ENCODE assay signal across 8 cellular contexts in the genomic region with DNA sequence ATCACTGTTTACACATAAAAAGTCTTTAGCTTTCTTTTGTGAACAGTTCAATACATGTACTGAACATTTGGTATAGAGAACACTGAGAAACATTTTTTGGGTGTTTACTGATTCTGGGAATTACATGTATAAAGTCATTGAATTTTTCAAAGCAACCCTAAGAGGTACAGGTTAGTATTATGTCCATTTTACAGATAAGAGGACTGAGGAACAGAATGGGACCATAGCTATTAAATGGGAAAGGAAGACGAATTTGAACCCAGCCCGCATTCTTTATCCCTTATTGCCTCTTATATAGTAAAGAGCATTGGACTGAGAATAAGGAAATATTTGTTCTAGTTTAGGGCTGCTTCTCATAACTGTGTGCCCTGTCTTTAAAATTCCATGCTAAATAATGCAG. TPM values are rescaled to one million over a fixed set of nuclear protein-coding genes. Genes with fewer than 3 reads are reported as not detected.
A peak's percentile ranks its signal among the peaks of the same experiment; 100 is the strongest.
DNase-seq lines count a peak whose midpoint lies in the region; ATAC-seq and TF ChIP-seq lines count a peak whose summit lies in the region.

No MANE protein-coding gene starts in this region.

- H3K9me3 ChIP-seq in CD4-positive, alpha-beta memory T cell (ENCODE audit: control insufficient read depth in 1 of 2, low read length in 2 of 2), result no peaks in the 10 kb centered on the region
- no peaks in the 10 kb centered on the region for H3K9me3 ChIP-seq in MM.1S (replicated peaks; ENCODE audit: insufficient read depth, low read length)
- H3K9me3 ChIP-seq in duodenal mucosa (ENCODE audit: control insufficient read depth in 1 of 2, low read length in 2 of 2), result no peaks in the 10 kb centered on the region

- peaks cover 0 to 2% (median 0%) of the 10 kb centered on the region in 8 donors for H3K9me3 Mint-ChIP-seq in CD4-positive, alpha-beta memory T cell
- H3K9me3 Mint-ChIP-seq in osteocyte (ENCODE audit: unreplicated experiment), result no peaks in the 10 kb centered on the region

- no peak overlapping the region for H3K27ac ChIP-seq in CD4-positive, alpha-beta memory T cell (ENCODE audit: low read depth, low read length)
- no peak overlapping the region for H3K27ac ChIP-seq in MM.1S (ENCODE audit: low read length)
- no peak overlapping the region for H3K27ac ChIP-seq in duodenal mucosa (ENCODE audit: low read depth, low read length)

- CTCF ChIA-PET in CD4-positive, alpha-beta memory T cell (lab: Charles Lee; ENCODE audit: partially characterized antibody), result interaction anchor here (0.6 kb wide), 1 partner anchor 57 kb away, joined by 5 read pairs; no protein-coding TSS in a partner anchor

- H3K36me3 ChIP-seq in CD4-positive, alpha-beta memory T cell (ENCODE audit: insufficient read depth, low read length), result peaks cover 11% of the 10 kb centered on the region
- H3K36me3 ChIP-seq in MM.1S (replicated peaks; ENCODE audit: insufficient read depth, low read length) (peaks cover 14% of the 10 kb centered on the region; the same call in 1 of the 2 replicates), duodenal mucosa (ENCODE audit: control insufficient read depth in 1 of 2, insufficient read depth in 2 of 2, low read length in 2 of 2) (peaks cover 7 to 18% of the 10 kb centered on the region in 2 donors)

- peaks cover 29 to 52% (median 39%) of the 10 kb centered on the region in 4 donors for H3K4me1 Mint-ChIP-seq in CD4-positive, alpha-beta memory T cell
- peaks cover 31% of the 10 kb centered on the region for H3K4me1 Mint-ChIP-seq in osteocyte (ENCODE audit: unreplicated experiment)

- H3K4me3 Mint-ChIP-seq in CD4-positive, alpha-beta memory T cell, result peak overlapping the region; percentile 61 to 98 (median 94)
- H3K4me3 Mint-ChIP-seq in osteocyte (ENCODE audit: unreplicated experiment), result peak overlapping the region; percentile 91

- H3K79me2 ChIP-seq in MM.1S (ENCODE audit: low read length), result peaks cover 41% of the 10 kb centered on the region

- H3F3A ChIP-seq in MM.1S (ENCODE audit: insufficient read depth, low read length), result no peaks in the 10 kb centered on the region

- no peak overlapping the region for H3K4me3 ChIP-seq in CD4-positive, alpha-beta memory T cell (ENCODE audit: low read length in 2 of 2)
- peak overlapping the region; percentile 69 for H3K4me3 ChIP-seq in MM.1S (ENCODE audit: low read length)
- peak overlapping the region; percentile 20 to 74 for H3K4me3 ChIP-seq in duodenal mucosa (ENCODE audit: low read depth in 1 of 2, low read length in 2 of 2)

- H3K27ac Mint-ChIP-seq in CD4-positive, alpha-beta memory T cell, result peak overlapping the region in 2 of 7 donors; percentile 95 to 98
- H3K27ac Mint-ChIP-seq in osteocyte (ENCODE audit: unreplicated experiment), result no peak overlapping the region

- H3K9ac ChIP-seq in MM.1S (ENCODE audit: low read length) (no peak overlapping the region; the same call in 1 of the 2 replicates), duodenal mucosa (ENCODE audit: low read depth in 1 of 2, low read length in 2 of 2) (no peak overlapping the region)

- H3K27me3 Mint-ChIP-seq in CD4-positive, alpha-beta memory T cell, result no peaks in the 10 kb centered on the region
- no peaks in the 10 kb centered on the region for H3K27me3 Mint-ChIP-seq in osteocyte (ENCODE audit: unreplicated experiment)

- no peak for DNase-seq in CD4-positive, alpha-beta memory T cell
- DNase-seq in MM.1S (no peak), osteocyte (ENCODE audit: extremely low spot score, unreplicated experiment) (no peak), DMS79 (lab: John Stamatoyannopoulos, UW) (no peak), NCI-H2107 (lab: John Stamatoyannopoulos, UW) (no peak), NCI-H748 treated with DMSO at 0.1 percent for 48 hours (lab: John Stamatoyannopoulos, UW) (no peak)

- H2AFZ ChIP-seq in MM.1S (ENCODE audit: low read length), result 0 out of 2 replicates have a peak overlapping the region, but pooled peaks have one; percentile 38

- H3K36me3 Mint-ChIP-seq in CD4-positive, alpha-beta memory T cell, result peaks cover 14 to 37% of the 10 kb centered on the region in 2 donors
- peaks cover 21% of the 10 kb centered on the region for H3K36me3 Mint-ChIP-seq in osteocyte (ENCODE audit: unreplicated experiment)

- H3K9me2 ChIP-seq in MM.1S (replicated peaks; ENCODE audit: insufficient read depth, low read length), result no peaks in the 10 kb centered on the region

- H4K20me1 ChIP-seq in MM.1S (ENCODE audit: insufficient read depth, low read length), result 0 out of 2 replicates have a peak, but pooled peaks cover 4% of the 10 kb centered on the region

- POLR2A ChIA-PET in CD4-positive, alpha-beta memory T cell (lab: Charles Lee; ENCODE audit: partially characterized antibody), result interaction anchor here (0.8 to 3.2 kb wide), 10 partner anchors 7 to 500 kb away, joined by 3 to 44 read pairs (median 6); partner anchors contain the start of genes CCDC184 and CCNT1

- no peak for TF ChIP-seq CTCF in MM.1S (IDR thresholded peaks at IDR 0.05; ENCODE audit: low read length)
- no peak for TF ChIP-seq CTCF in osteocyte (IDR thresholded peaks at IDR 0.05)

- intact Hi-C loops in CD4-positive, alpha-beta memory T cell (cut with micrococcal nuclease), result loop anchor here (1.0 kb wide), 1 partner anchor 33 kb away; the partner anchor contains the start of gene CCNT1

- ATAC-seq in GM18511 (IDR thresholded peaks at IDR 0.05; ENCODE audit: unreplicated experiment), result no peak

- no peaks in the 10 kb centered on the region for H3K27me3 ChIP-seq in CD4-positive, alpha-beta memory T cell (ENCODE audit: insufficient read depth, low read length)
- no peaks in the 10 kb centered on the region for H3K27me3 ChIP-seq in MM.1S (replicated peaks; ENCODE audit: insufficient read depth, low read length)
- H3K27me3 ChIP-seq in duodenal mucosa (ENCODE audit: control insufficient read depth in 1 of 2, insufficient read depth in 2 of 2, low read length in 2 of 2), result no peaks in the 10 kb centered on the region

- peak overlapping the region; percentile 47; the same call in 1 of the 2 replicates for H3K4me2 ChIP-seq in MM.1S (ENCODE audit: low read depth, low read length)

- H3K4me1 ChIP-seq in CD4-positive, alpha-beta memory T cell (ENCODE audit: insufficient read depth, low read length), result peaks cover 33% of the 10 kb centered on the region
- H3K4me1 ChIP-seq in MM.1S (ENCODE audit: low read length) (peaks cover 21% of the 10 kb centered on the region), duodenal mucosa (ENCODE audit: control insufficient read depth in 1 of 2, insufficient read depth in 2 of 2, low read length in 2 of 2) (peaks cover 23 to 32% of the 10 kb centered on the region in 2 donors)

RNA-seq across cellular contexts. Expression of gene KANSL2, which starts 0.9 kb away (rescaled TPM):
- total RNA-seq in CD4-positive, alpha-beta memory T cell, result 10 to 100 TPM; 64.4 to 66.8 TPM
- polyA plus RNA-seq in CD4-positive, alpha-beta memory T cell, result 10 to 100 TPM; 32.7 to 47.4 TPM
- 26.3 and 31.0 TPM in 2 replicates for total RNA-seq in osteocyte

RNA-seq across cellular contexts. Expression of gene CCNT1, which starts 33.6 kb away (rescaled TPM):
- 10 to 100 TPM; 67.0 to 69.5 TPM for total RNA-seq in CD4-positive, alpha-beta memory T cell
- 10 to 100 TPM in 1 of 2 donors, 1 to 10 TPM in 1; 5.8 to 14.0 TPM for polyA plus RNA-seq in CD4-positive, alpha-beta memory T cell
- 32.9 and 33.8 TPM in 2 replicates for total RNA-seq in osteocyte

Comparison
In these comparisons a context has a peak if more than half of its experiments do, and no peak if none do; other contexts are left out.
1. H3K4me3 ChIP-seq: peak in MM.1S (single experiment) and duodenal mucosa (2 of 2); none in CD4-positive, alpha-beta memory T cell (0 of 2).